In the genomic region with DNA sequence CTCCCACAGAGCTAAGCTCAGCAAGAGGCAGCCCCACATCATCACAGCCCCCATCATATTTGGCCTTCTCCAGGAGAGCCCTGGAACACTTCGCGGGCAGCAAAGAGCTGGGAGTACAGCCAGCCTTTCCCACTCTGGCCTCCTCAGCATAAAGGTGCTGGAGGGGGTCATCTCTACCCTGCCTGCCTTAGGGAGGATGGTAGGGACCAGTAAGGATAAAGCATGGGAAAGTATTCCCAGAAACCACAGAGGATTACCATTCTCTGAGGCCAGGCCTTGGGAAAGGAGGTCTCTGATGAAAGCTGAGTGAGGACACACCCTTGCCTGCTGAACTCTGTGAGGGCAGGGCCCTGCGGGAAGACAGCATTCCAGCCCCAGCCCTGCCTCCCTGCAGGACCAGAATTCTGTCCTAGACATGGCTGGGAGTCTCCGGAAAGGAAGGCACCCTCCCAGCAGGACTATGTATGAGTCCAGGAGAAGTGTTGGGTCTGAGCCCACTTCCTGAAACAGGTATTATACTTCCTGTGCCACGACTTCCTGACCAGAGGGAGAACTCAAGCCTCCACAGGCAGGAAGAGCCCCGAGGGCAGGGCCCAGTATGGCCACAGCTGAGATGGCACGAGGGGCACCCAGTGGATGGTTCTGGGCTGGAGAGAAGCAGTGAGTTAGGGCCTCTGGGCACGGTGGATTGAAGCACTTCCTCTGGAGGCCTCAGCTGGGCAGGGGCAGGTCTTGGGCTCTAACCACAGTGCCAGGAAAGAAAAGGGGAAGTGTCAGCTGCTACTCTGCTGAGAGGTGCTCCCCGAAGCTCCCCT, we compare ENCODE assay signal across 8 cellular contexts. TPM values are rescaled to one million over a fixed set of nuclear protein-coding genes. Genes with fewer than 3 reads are reported as not detected.
A peak's percentile ranks its signal among the peaks of the same experiment; 100 is the strongest.
DNase-seq lines count a peak whose midpoint lies in the region; ATAC-seq and TF ChIP-seq lines count a peak whose summit lies in the region.

No MANE protein-coding gene starts in this region.

- TF ChIP-seq CTCF in AG10803 (conservative IDR thresholded peaks at IDR 0.05; ENCODE audit: low read length) (no peak), astrocyte of the spinal cord (IDR thresholded peaks at IDR 0.05; ENCODE audit: low read depth, low read length) (no peak), uterus (IDR thresholded peaks at IDR 0.05) (no peak)

- peaks cover 58% of the 10 kb centered on the region for H3K79me1 ChIP-seq in mesenchymal stem cell (replicated peaks; ENCODE audit: low read length, poor library complexity, severe bottlenecking)

- in situ Hi-C loops in astrocyte of the spinal cord (cut with HindIII; ENCODE audit: low sequenced_read_pairs): no loop called here

- H3K4me3 ChIP-seq in AG10803 (ENCODE audit: low read length): no peak overlapping the region
- no peak overlapping the region for H3K4me3 ChIP-seq in astrocyte of the spinal cord (ENCODE audit: low read depth, low read length)
- H3K4me3 ChIP-seq in mesenchymal stem cell (ENCODE audit: insufficient read depth in 1 of 2, low read depth in 1 of 2, low read length in 2 of 2): no peak overlapping the region
- H3K4me3 ChIP-seq in uterus: no peak overlapping the region

- peak overlapping the region in 1 of 2 experiments; percentile 55 for H3K18ac ChIP-seq in mesenchymal stem cell (ENCODE audit: low read depth in 1 of 2, low read length in 2 of 2)

- H3K4me1 ChIP-seq in mesenchymal stem cell (ENCODE audit: control insufficient read depth, insufficient read depth, low read depth, low read length) (peaks cover 32% of the 10 kb centered on the region), uterus (peaks cover 4 to 10% of the 10 kb centered on the region in 2 donors)

- no peak overlapping the region for H2BK5ac ChIP-seq in mesenchymal stem cell (ENCODE audit: low read depth, low read length, poor library complexity, severe bottlenecking)

- no peak overlapping the region for H3K4me2 ChIP-seq in mesenchymal stem cell (ENCODE audit: low read length, poor library complexity, severe bottlenecking)

- peak overlapping the region in 1 of 2 experiments; percentile 40 for H3K23ac ChIP-seq in mesenchymal stem cell (ENCODE audit: low read length in 2 of 2)

- H2BK15ac ChIP-seq in mesenchymal stem cell (ENCODE audit: low read depth, poor library complexity, severe bottlenecking): no peak overlapping the region

- intact Hi-C loops in uterus (cut with DNase I; ENCODE audit: low total_unique reads): no loop called here

- peak overlapping the region; percentile 26 for H3K27ac ChIP-seq in mesenchymal stem cell (ENCODE audit: low read length, poor library complexity, severe bottlenecking)
- H3K27ac ChIP-seq in uterus: peak overlapping the region; percentile 65 to 76

- no peak overlapping the region for H2BK120ac ChIP-seq in mesenchymal stem cell (ENCODE audit: low read depth, low read length)

- TF ChIP-seq POLR2A in uterus (IDR thresholded peaks at IDR 0.05): no peak

- H3K9me3 ChIP-seq in mesenchymal stem cell (ENCODE audit: control insufficient read depth, low read length) (no peaks in the 10 kb centered on the region), uterus (no peaks in the 10 kb centered on the region)

- DNase-seq in AG10803 (ENCODE audit: low read depth) (peak; percentile 80), LHCN-M2 (ENCODE audit: low read depth) (peak; percentile 89), astrocyte of the spinal cord (ENCODE audit: low read depth, low spot score) (peak; percentile 75), mesenchymal stem cell (peak; percentile 88), uterus (no peak), NCI-H69 (lab: John Stamatoyannopoulos, UW) (no peak), epidermal melanocyte (ENCODE audit: insufficient read length, low spot score) (no peak)

- H3K14ac ChIP-seq in mesenchymal stem cell (ENCODE audit: low read length in 2 of 2): peak overlapping the region in 1 of 2 experiments; percentile 2

- H3K9ac ChIP-seq in mesenchymal stem cell (ENCODE audit: low read length): no peak overlapping the region

- H2BK12ac ChIP-seq in mesenchymal stem cell (ENCODE audit: low read length in 2 of 2): peak overlapping the region in 1 of 2 experiments; percentile 29

- H3K4ac ChIP-seq in mesenchymal stem cell (ENCODE audit: low read depth in 1 of 2, low read length in 2 of 2): peak overlapping the region in 1 of 2 experiments; percentile 59

- peak overlapping the region; percentile 16 for H4K8ac ChIP-seq in mesenchymal stem cell (ENCODE audit: low read length)

- 85% methylated on average over 9 of the region's 9 CpGs for WGBS in mesenchymal stem cell

- H2AK5ac ChIP-seq in mesenchymal stem cell (ENCODE audit: low read length, severe bottlenecking): no peak overlapping the region

- H2AFZ ChIP-seq in mesenchymal stem cell (ENCODE audit: low read depth, low read length): no peak overlapping the region

- peak overlapping the region; percentile 44 for H4K91ac ChIP-seq in mesenchymal stem cell (ENCODE audit: low read length)

- H3K27me3 ChIP-seq in mesenchymal stem cell (ENCODE audit: control insufficient read depth in 1 of 2, insufficient read depth in 1 of 2, low read length in 2 of 2): no peaks in the 10 kb centered on the region
- H3K27me3 ChIP-seq in uterus: no peaks in the 10 kb centered on the region

- H3K36me3 ChIP-seq in mesenchymal stem cell (ENCODE audit: control insufficient read depth in 1 of 2, insufficient read depth in 2 of 2, low read depth in 1 of 2, low read length in 2 of 2): peaks cover 52 to 69% of the 10 kb centered on the region in 2 experiments
- H3K36me3 ChIP-seq in uterus: no peaks in the 10 kb centered on the region

- ATAC-seq in GM21390 (IDR thresholded peaks at IDR 0.05; ENCODE audit: unreplicated experiment): no peak

RNA-seq across cellular contexts. Expression of gene CASTOR1, which starts 12.9 kb away (rescaled TPM):
- total RNA-seq in LHCN-M2 (2014; rRNA removed): 8.7 and 19.1 TPM in 2 replicates
- 18.3 TPM for polyA plus RNA-seq in LHCN-M2 (2012)
- polyA plus RNA-seq in mesenchymal stem cell (2013, experiment 1 of 2): 9.7 TPM
- polyA plus RNA-seq in mesenchymal stem cell (2013, experiment 2 of 2): 8.7 TPM
- 10 to 100 TPM; 15.8 to 67.1 (median 27.7) TPM for total RNA-seq in uterus

RNA-seq across cellular contexts. Expression of gene TBC1D10A, which starts 24.5 kb away (rescaled TPM):
- total RNA-seq in LHCN-M2 (2014; rRNA removed) (21.6 and 27.6 TPM in 2 replicates), uterus (10 to 100 TPM in 2 of 4 donors, 1 to 10 TPM in 2; 2.8 to 33.6 (median 10.0) TPM)
- polyA plus RNA-seq in LHCN-M2 (2012): 24.9 TPM
- 15.7 TPM for polyA plus RNA-seq in mesenchymal stem cell (2013, experiment 1 of 2)
- 14.0 TPM for polyA plus RNA-seq in mesenchymal stem cell (2013, experiment 2 of 2)

RNA-seq across cellular contexts. Expression of gene OSM, which starts 35.6 kb away (rescaled TPM):
- total RNA-seq in LHCN-M2 (2014; rRNA removed) (not detected in 2 replicates), uterus (1 to 10 TPM in 1 of 4 donors, under 1 TPM in 2, not detected in 1; 0.76 to 8.8 (median 0.76) TPM)
- polyA plus RNA-seq in LHCN-M2 (2012): not detected
- polyA plus RNA-seq in mesenchymal stem cell (2013, experiment 1 of 2): not detected
- polyA plus RNA-seq in mesenchymal stem cell (2013, experiment 2 of 2): not detected

RNA-seq across cellular contexts. Expression of gene SF3A1, which starts 54.5 kb away (rescaled TPM):
- total RNA-seq in LHCN-M2 (2014; rRNA removed) (37.6 and 77.7 TPM in 2 replicates), uterus (100 to 1,000 TPM in 1 of 4 donors, 10 to 100 TPM in 3; 19.5 to 185 (median 40.2) TPM)
- polyA plus RNA-seq in LHCN-M2 (2012): 76.4 TPM
- polyA plus RNA-seq in mesenchymal stem cell (2013, experiment 1 of 2): 106 TPM
- polyA plus RNA-seq in mesenchymal stem cell (2013, experiment 2 of 2): 105 TPM

RNA-seq across cellular contexts. Expression of gene CCDC157, which starts 54.6 kb away (rescaled TPM):
- total RNA-seq in LHCN-M2 (2014; rRNA removed) (2.6 and 3.2 TPM in 2 replicates), uterus (1 to 10 TPM in 3 of 4 donors, not detected in 1; 2.9 to 6.8 (median 4.6) TPM)
- 2.7 TPM for polyA plus RNA-seq in LHCN-M2 (2012)
- polyA plus RNA-seq in mesenchymal stem cell (2013, experiment 1 of 2): 1.7 TPM
- polyA plus RNA-seq in mesenchymal stem cell (2013, experiment 2 of 2): 1.8 TPM

Comparison
In these comparisons a context has a peak if more than half of its experiments do, and no peak if none do; other contexts are left out.
1. DNase-seq: peak in AG10803 (single experiment), LHCN-M2 (single experiment), astrocyte of the spinal cord (single experiment) and mesenchymal stem cell (single experiment); none in uterus (0 of 2), NCI-H69 (single experiment) and epidermal melanocyte (single experiment).